In genomic region chr3:53193466-53194217, GRCh38 we compare ENCODE assay signal across 9 cellular contexts. TPM values are rescaled to one million over a fixed set of nuclear protein-coding genes. Genes with fewer than 3 reads are reported as not detected.
DNase-seq lines count a peak whose midpoint lies in the region; ATAC-seq and TF ChIP-seq lines count a peak whose summit lies in the region.
"Had no signal": no experiment of that assay in that cellular context is flagged by ENCODE, and none has a peak within 500 bp of the region (broad histone marks: within the 10 kb centered on the region; RNA-seq: fewer than 3 reads in every experiment).

No MANE protein-coding gene starts in this region.

- H2BK12ac ChIP-seq in mesenchymal stem cell (ENCODE audit: low read length in 2 of 2) = no peak overlapping the region

- H3K9ac ChIP-seq in mesenchymal stem cell (ENCODE audit: low read length) = peak overlapping the region; percentile 31

- H3K4ac ChIP-seq in mesenchymal stem cell (ENCODE audit: low read depth in 1 of 2, low read length in 2 of 2) = no peak overlapping the region

- H3K27me3 Mint-ChIP-seq in type B pancreatic cell = peaks cover 7% of the 10 kb centered on the region

- peaks cover 6% of the 10 kb centered on the region for H3K36me3 Mint-ChIP-seq in type B pancreatic cell

- H4K8ac ChIP-seq in mesenchymal stem cell (ENCODE audit: low read length) = peak overlapping the region; percentile 35

- no peaks in the 10 kb centered on the region for H3K9me3 ChIP-seq in mesenchymal stem cell (ENCODE audit: control insufficient read depth, low read length)

- no peak overlapping the region for H2AK5ac ChIP-seq in mesenchymal stem cell (ENCODE audit: low read length, severe bottlenecking)

- WGBS in mesenchymal stem cell = 71% methylated on average over 11 of the region's 11 CpGs

- no peak overlapping the region for H2BK5ac ChIP-seq in mesenchymal stem cell (ENCODE audit: low read depth, low read length, poor library complexity, severe bottlenecking)

- no peak overlapping the region for H4K91ac ChIP-seq in mesenchymal stem cell (ENCODE audit: low read length)

- TF ChIP-seq EP300 in Ishikawa (IDR thresholded peaks at IDR 0.05; ENCODE audit: borderline replicate concordance) = no peak

- no peak for ATAC-seq in HG03439 (IDR thresholded peaks at IDR 0.05; ENCODE audit: unreplicated experiment)

- TF ChIP-seq CTCF in choroid plexus epithelial cell (conservative IDR thresholded peaks at IDR 0.05; ENCODE audit: low read depth, low read length) = no peak
- TF ChIP-seq CTCF in type B pancreatic cell (conservative IDR thresholded peaks at IDR 0.05) = no peak

- H3K27ac Mint-ChIP-seq in type B pancreatic cell = peak overlapping the region; percentile 21

- peak overlapping the region in 1 of 2 experiments; percentile 46 for H3K23ac ChIP-seq in mesenchymal stem cell (ENCODE audit: low read length in 2 of 2)

- H3K27ac ChIP-seq in mesenchymal stem cell (ENCODE audit: low read length, poor library complexity, severe bottlenecking) = peak overlapping the region; percentile 43

- TF ChIP-seq RAD21 in Ishikawa (IDR thresholded peaks at IDR 0.05; ENCODE audit: low read depth) = no peak

- peak overlapping the region in 1 of 2 experiments; percentile 54 for H3K18ac ChIP-seq in mesenchymal stem cell (ENCODE audit: low read depth in 1 of 2, low read length in 2 of 2)

- peaks cover 17% of the 10 kb centered on the region for H3K4me1 Mint-ChIP-seq in type B pancreatic cell (ENCODE audit: unreplicated experiment)

- H3K27me3 ChIP-seq in mesenchymal stem cell (ENCODE audit: control insufficient read depth in 1 of 2, insufficient read depth in 1 of 2, low read length in 2 of 2) = no peaks in the 10 kb centered on the region

- no peaks in the 10 kb centered on the region for H3K9me3 Mint-ChIP-seq in type B pancreatic cell

- H2AFZ ChIP-seq in mesenchymal stem cell (ENCODE audit: low read depth, low read length) = no peak overlapping the region

- no peaks in the 10 kb centered on the region for H3K79me1 ChIP-seq in mesenchymal stem cell (replicated peaks; ENCODE audit: low read length, poor library complexity, severe bottlenecking)

- peaks cover 17 to 35% of the 10 kb centered on the region in 2 experiments for H3K36me3 ChIP-seq in mesenchymal stem cell (ENCODE audit: control insufficient read depth in 1 of 2, insufficient read depth in 2 of 2, low read depth in 1 of 2, low read length in 2 of 2)

- no peak overlapping the region for H3K4me2 ChIP-seq in mesenchymal stem cell (ENCODE audit: low read length, poor library complexity, severe bottlenecking)

- peaks cover 26% of the 10 kb centered on the region for H3K4me1 ChIP-seq in mesenchymal stem cell (ENCODE audit: control insufficient read depth, insufficient read depth, low read depth, low read length)

- peak; percentile 30 for DNase-seq in choroid plexus epithelial cell (ENCODE audit: low read depth)
- no peak for DNase-seq in mesenchymal stem cell
- DNase-seq in type B pancreatic cell (ENCODE audit: extremely low spot score, unreplicated experiment) = no peak
- no peak for DNase-seq in NCI-H510A treated with DMSO at 0.1 percent for 48 hours (lab: John Stamatoyannopoulos, UW)
- no peak for DNase-seq in NCI-H82 treated with DMSO at 0.1 percent for 48 hours (lab: John Stamatoyannopoulos, UW; ENCODE audit: unreplicated experiment)
- DNase-seq: NCI-H1417 treated with DMSO at 0.1 percent for 48 hours; NK-92 treated with Interleukin-12 subunit alpha and Interleukin-12 subunit beta, amount 100 ng/mL, for 24 hours had no signal

- no peak overlapping the region for H3K4me3 ChIP-seq in choroid plexus epithelial cell (ENCODE audit: low read depth, low read length)
- no peak overlapping the region for H3K4me3 ChIP-seq in mesenchymal stem cell (ENCODE audit: insufficient read depth in 1 of 2, low read depth in 1 of 2, low read length in 2 of 2)

- H2BK15ac ChIP-seq in mesenchymal stem cell (ENCODE audit: low read depth, poor library complexity, severe bottlenecking) = peak overlapping the region; percentile 9

- no peak overlapping the region for H3K4me3 Mint-ChIP-seq in type B pancreatic cell

- no peak overlapping the region for H3K14ac ChIP-seq in mesenchymal stem cell (ENCODE audit: low read length in 2 of 2)

- H2BK120ac ChIP-seq in mesenchymal stem cell (ENCODE audit: low read depth, low read length) = no peak overlapping the region

TF ChIP-seq in Ishikawa, 13 proteins besides CTCF, POLR2A, EP300 and RAD21:
- TF ChIP-seq TAF1 (IDR thresholded peaks at IDR 0.05; ENCODE audit: low read depth) (no peak), MAX (IDR thresholded peaks at IDR 0.05) (peak; percentile 79), ZBTB7A (IDR thresholded peaks at IDR 0.05; ENCODE audit: low read depth) (0 out of 2 replicates have a peak, but pooled peaks have one; percentile 62), CREB1 (IDR thresholded peaks at IDR 0.05; ENCODE audit: low read depth) (no peak)

RNA-seq across cellular contexts. Expression of gene PRKCD, which starts 32.6 kb away (rescaled TPM):
- polyA plus RNA-seq in mesenchymal stem cell (2013, experiment 1 of 2) = 16.8 TPM
- polyA plus RNA-seq in mesenchymal stem cell (2013, experiment 2 of 2) = 15.8 TPM
- 24.0 and 37.4 TPM in 2 replicates for total RNA-seq in type B pancreatic cell (ENCODE audit: low replicate concordance)
